Comparison of ENCODE assay signal across 18 cellular contexts in genomic region chr3:9008550-9009255, GRCh38.
"Had no signal": no experiment of that assay in that cellular context is flagged by ENCODE, and none has a peak within 500 bp of the region (broad histone marks: within the 10 kb centered on the region; RNA-seq: fewer than 3 reads in every experiment).

No MANE protein-coding gene starts in this region.

- ATAC-seq: activated CD8-positive, alpha-beta T cell treated with anti-CD3 and anti-CD28 coated beads, Interleukin-2, amount 10 ng/mL, durations not matched to agents 7 days and 5 days; activated naive CD8-positive, alpha-beta T cell treated with anti-CD3 and anti-CD28 coated beads, Interleukin-2, amount 50 U/mL, for 24 hours had no signal

- H3K4me1 ChIP-seq: suprapubic skin, upper lobe of left lung had no signal

- H3K27ac Mint-ChIP-seq: activated CD8-positive, alpha-beta T cell treated with anti-CD3 and anti-CD28 coated beads, Interleukin-2, amount 10 ng/mL, durations not matched to agents 7 days and 5 days; activated naive CD8-positive, alpha-beta T cell treated with anti-CD3 and anti-CD28 coated beads, Interleukin-2, amount 50 U/mL, for 24 hours; activated T-helper 1 cell treated with anti-CD3 and anti-CD28 coated beads, Interleukin-12 subunit alpha, Interleukin-12 subunit beta, Interleukin-2, Interleukin-4 antibody, amounts not matched to agents 30 ng/mL and 10 ng/mL and 1 ng/mL, durations not matched to agents 14 hours and 24 hours and 36 hours; memory B cell; nephron had no signal

- H3K27ac ChIP-seq: coronary artery, suprapubic skin, upper lobe of left lung, WERI-Rb-1 had no signal

- H3K4me3 Mint-ChIP-seq: activated CD8-positive, alpha-beta T cell treated with anti-CD3 and anti-CD28 coated beads, Interleukin-2, amount 10 ng/mL, durations not matched to agents 7 days and 5 days; activated naive CD8-positive, alpha-beta T cell treated with anti-CD3 and anti-CD28 coated beads, Interleukin-2, amount 50 U/mL, for 24 hours; activated T-helper 1 cell treated with anti-CD3 and anti-CD28 coated beads, Interleukin-12 subunit alpha, Interleukin-12 subunit beta, Interleukin-2, Interleukin-4 antibody, amounts not matched to agents 30 ng/mL and 10 ng/mL and 1 ng/mL, durations not matched to agents 14 hours and 24 hours and 36 hours; immature natural killer cell; memory B cell; nephron had no signal

- H3K4me1 Mint-ChIP-seq: immature natural killer cell, memory B cell had no signal

- H3K27me3 ChIP-seq: suprapubic skin, upper lobe of left lung had no signal

- H3K4me3 ChIP-seq: coronary artery, suprapubic skin, upper lobe of left lung had no signal

- H3K27me3 Mint-ChIP-seq: activated naive CD8-positive, alpha-beta T cell treated with anti-CD3 and anti-CD28 coated beads, Interleukin-2, amount 50 U/mL, for 24 hours had no signal

- H3K9me3 ChIP-seq: suprapubic skin, upper lobe of left lung had no signal

- DNase-seq: activated CD4-positive, alpha-beta T cell treated with anti-CD3 and anti-CD28 coated beads for 4 hours; activated CD8-positive, alpha-beta memory T cell treated with anti-CD3 and anti-CD28 coated beads, Interleukin-2, amount 50 U/mL, for 48 hours; activated CD8-positive, alpha-beta T cell treated with anti-CD3 and anti-CD28 coated beads, Interleukin-2, amount 10 ng/mL, durations not matched to agents 7 days and 5 days; activated naive CD4-positive, alpha-beta T cell; activated naive CD8-positive, alpha-beta T cell treated with anti-CD3 and anti-CD28 coated beads, Interleukin-2, amount 50 U/mL, for 24 hours; central memory CD4-positive, alpha-beta T cell; effector CD4-positive, alpha-beta T cell; immature natural killer cell; stimulated activated CD4-positive, alpha-beta T cell treated with anti-CD3 and anti-CD28 coated beads, Interleukin-2, amount 100 ng/mL, for 48 hours; stimulated activated naive CD4-positive, alpha-beta T cell treated with Interleukin-2 at 50 U/mL for 16 hours; T-helper 1 cell; upper lobe of left lung; WERI-Rb-1 had no signal

- H3K9me3 Mint-ChIP-seq: activated naive CD8-positive, alpha-beta T cell treated with anti-CD3 and anti-CD28 coated beads, Interleukin-2, amount 50 U/mL, for 24 hours; activated T-helper 1 cell treated with anti-CD3 and anti-CD28 coated beads, Interleukin-12 subunit alpha, Interleukin-12 subunit beta, Interleukin-2, Interleukin-4 antibody, amounts not matched to agents 30 ng/mL and 10 ng/mL and 1 ng/mL, durations not matched to agents 14 hours and 24 hours and 36 hours; memory B cell; nephron had no signal
